In genomic region chr12:56724989-56725722, GRCh38 we compare ENCODE assay signal across 8 cellular contexts. TPM values are rescaled to one million over a fixed set of nuclear protein-coding genes. Genes with fewer than 3 reads are reported as not detected.
DNase-seq lines count a peak whose midpoint lies in the region; ATAC-seq lines count a peak whose summit lies in the region.

Gene NACA, minus strand, starts transcription at chr12:56725299. Its CDS starts 778 bp downstream, at chr12:56724521.

- CTCF ChIA-PET in activated CD4-positive, alpha-beta T cell treated with anti-CD3 and anti-CD28 coated beads, Interleukin-2, amount 10 ng/mL, durations not matched to agents 7 days and 5 days (lab: Charles Lee): interaction anchor here (0.6 to 1.3 kb wide), 4 partner anchors 8 to 276 kb away, joined by 3 to 6 read pairs (median 4); no protein-coding TSS in a partner anchor

- H3K27me3 ChIP-seq in BLaER1: no peaks in the 10 kb centered on the region

- H3K27ac ChIP-seq in BLaER1: peak within 1 kb of the TSS; percentile 97

- H3K36me3 Mint-ChIP-seq in activated CD4-positive, alpha-beta T cell treated with anti-CD3 and anti-CD28 coated beads, Interleukin-2, amount 10 ng/mL, durations not matched to agents 7 days and 5 days (ENCODE audit: low read depth): peaks cover 69% of the 10 kb centered on the region

- no peaks in the 10 kb centered on the region for H3K9me3 Mint-ChIP-seq in activated CD4-positive, alpha-beta T cell treated with anti-CD3 and anti-CD28 coated beads, Interleukin-2, amount 10 ng/mL, durations not matched to agents 7 days and 5 days

- no peaks in the 10 kb centered on the region for H3K27me3 Mint-ChIP-seq in activated CD4-positive, alpha-beta T cell treated with anti-CD3 and anti-CD28 coated beads, Interleukin-2, amount 10 ng/mL, durations not matched to agents 7 days and 5 days

- H3K4me1 Mint-ChIP-seq in activated CD4-positive, alpha-beta T cell treated with anti-CD3 and anti-CD28 coated beads, Interleukin-2, amount 10 ng/mL, durations not matched to agents 7 days and 5 days: peaks cover 48% of the 10 kb centered on the region

- H3K27ac Mint-ChIP-seq in activated CD4-positive, alpha-beta T cell treated with anti-CD3 and anti-CD28 coated beads, Interleukin-2, amount 10 ng/mL, durations not matched to agents 7 days and 5 days: peak within 1 kb of the TSS; percentile 98

- POLR2A ChIA-PET in activated CD4-positive, alpha-beta T cell treated with anti-CD3 and anti-CD28 coated beads, Interleukin-2, amount 10 ng/mL, durations not matched to agents 7 days and 5 days (lab: Charles Lee): interaction anchor here (0.6 to 1.2 kb wide), 8 partner anchors 15 to 90 kb away, joined by 3 to 8 read pairs (median 4); partner anchors contain the start of gene PTGES3

- peak within 1 kb of the TSS; percentile 99 for H3K9ac ChIP-seq in BLaER1

- peaks cover 65% of the 10 kb centered on the region for H3K36me3 ChIP-seq in BLaER1

- H3K4me1 ChIP-seq in BLaER1: peaks cover 48% of the 10 kb centered on the region

- ATAC-seq in GM19328 (IDR thresholded peaks at IDR 0.05; ENCODE audit: unreplicated experiment) (peak; percentile 93), HG03520 (IDR thresholded peaks at IDR 0.05; ENCODE audit: unreplicated experiment) (peak; percentile 89)

- DNase-seq in NCI-H69 (lab: John Stamatoyannopoulos, UW) (peak; percentile 99), cortex of kidney (lab: John Stamatoyannopoulos, UW) (peak; percentile 74), left kidney (ENCODE audit: low read depth, low spot score) (peak; percentile 99)
- peak; percentile 100 for DNase-seq in activated CD4-positive, alpha-beta T cell treated with anti-CD3 and anti-CD28 coated beads, Interleukin-2, amount 10 ng/mL, durations not matched to agents 7 days and 5 days
- peak; percentile 98 to 99 for DNase-seq in stimulated activated CD4-positive, alpha-beta T cell treated with anti-CD3 and anti-CD28 coated beads, Interleukin-2, amount 100 ng/mL, for 24 hours

- peak within 1 kb of the TSS; percentile 92 for H3K4me3 ChIP-seq in BLaER1

- H4K20me1 ChIP-seq in BLaER1: peaks cover 44% of the 10 kb centered on the region

- no peaks in the 10 kb centered on the region for H3K9me3 ChIP-seq in BLaER1

- peak within 1 kb of the TSS; percentile 95 for H3K4me3 Mint-ChIP-seq in activated CD4-positive, alpha-beta T cell treated with anti-CD3 and anti-CD28 coated beads, Interleukin-2, amount 10 ng/mL, durations not matched to agents 7 days and 5 days

- H3K4me2 ChIP-seq in BLaER1: peak within 1 kb of the TSS; percentile 95

RNA-seq across cellular contexts. Expression of gene NACA, which starts in this region (rescaled TPM):
- total RNA-seq in activated CD4-positive, alpha-beta T cell treated with anti-CD3 and anti-CD28 coated beads, Interleukin-2, amount 10 ng/mL, durations not matched to agents 7 days and 5 days: 100 to 1,000 TPM; 805 to 843 TPM

Comparison
In these comparisons a context has a peak if more than half of its experiments do, and no peak if none do; other contexts are left out.
1. Peak in every context shown above with its lines: DNase-seq, ATAC-seq, H3K4me3 ChIP-seq and H3K27ac ChIP-seq.